ENCODE assay signal across 20 cellular contexts in the genomic region with DNA sequence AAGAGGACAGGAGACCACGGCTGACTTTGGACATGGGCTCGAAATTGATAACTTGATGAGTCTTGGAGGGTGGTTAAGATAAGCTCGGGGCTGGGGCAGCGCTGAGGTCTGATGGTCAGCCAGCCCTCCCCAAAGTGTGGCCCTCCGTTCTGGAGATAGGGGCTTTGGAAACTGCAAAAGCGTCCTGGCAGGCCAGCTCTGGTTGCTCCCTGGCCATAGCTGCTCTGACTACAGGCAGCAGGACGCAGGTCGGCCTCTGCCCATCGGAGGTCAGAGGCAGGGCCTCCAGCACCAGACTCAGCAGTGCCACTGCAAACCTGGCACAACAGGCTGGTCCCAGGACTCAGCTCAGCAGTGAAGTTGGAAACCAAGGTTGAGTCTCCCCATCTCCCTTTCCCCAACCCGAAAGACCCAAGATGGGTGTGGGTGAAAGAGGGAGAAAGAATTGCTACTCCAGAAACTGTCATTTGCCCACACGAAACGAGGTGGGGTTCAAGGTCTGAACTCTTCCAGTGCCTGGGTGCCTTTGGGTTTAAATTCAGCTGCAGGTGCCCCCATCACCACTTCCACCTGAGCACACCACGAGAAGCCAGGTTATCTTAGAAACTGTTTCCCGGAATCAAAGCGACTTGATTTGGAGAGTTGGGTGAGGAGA. TPM values are rescaled to one million over a fixed set of nuclear protein-coding genes. Genes with fewer than 3 reads are reported as not detected.
DNase-seq lines count a peak whose midpoint lies in the region; ATAC-seq, FAIRE-seq and TF ChIP-seq lines count a peak whose summit lies in the region.
"Had no signal": no experiment of that assay in that cellular context is flagged by ENCODE, and none has a peak within 500 bp of the region (broad histone marks: within the 10 kb centered on the region; RNA-seq: fewer than 3 reads in every experiment).

No MANE protein-coding gene starts in this region.

- H3K79me2 ChIP-seq in H1 (ENCODE audit: control insufficient read depth in 1 of 2, insufficient read depth in 2 of 2, low read length in 2 of 2), result no peaks in the 10 kb centered on the region

- no peak for ATAC-seq in naive thymus-derived CD8-positive, alpha-beta T cell

- intact Hi-C loops in CD14-positive monocyte (cut with micrococcal nuclease) (no loop called here), left ventricle myocardium inferior (cut with micrococcal nuclease) (no loop called here)

- CTCF ChIA-PET in H1 (lab: Charles Lee; ENCODE audit: partially characterized antibody), result interaction anchor here (0.8 to 3.2 kb wide), 7 partner anchors 8 to 199 kb away, joined by 3 to 19 read pairs (median 4); no protein-coding TSS in a partner anchor

- no peak overlapping the region for H2BK5ac ChIP-seq in H1 (ENCODE audit: low read depth, low read length)

- peaks cover 10 to 18% of the 10 kb centered on the region in 2 experiments for H4K20me1 ChIP-seq in H1 (replicated peaks in 1 of 2; ENCODE audit: control insufficient read depth in 1 of 2, insufficient read depth in 2 of 2, low read length in 2 of 2)

- peaks cover 0 to 63% (median 41%) of the 10 kb centered on the region in 4 experiments; a peak in 6 of 7 replicates for H3K4me1 ChIP-seq in H1 (replicated peaks in 1 of 4; ENCODE audit: control insufficient read depth in 3 of 4, insufficient read depth in 4 of 4, low read length in 3 of 4)
- H3K4me1 ChIP-seq in left ventricle myocardium inferior, result peaks cover 76% of the 10 kb centered on the region

- no peak overlapping the region for H3K4me3 Mint-ChIP-seq in activated naive CD8-positive, alpha-beta T cell
- no peak overlapping the region for H3K4me3 Mint-ChIP-seq in activated naive CD8-positive, alpha-beta T cell treated with anti-CD3 and anti-CD28 coated beads for 36 hours
- peak overlapping the region in 6 of 10 donors; percentile 7 to 77 (median 34) for H3K4me3 Mint-ChIP-seq in naive thymus-derived CD8-positive, alpha-beta T cell
- peak overlapping the region in 1 of 2 donors; percentile 74 for H3K4me3 Mint-ChIP-seq in CD14-positive monocyte
- H3K4me3 Mint-ChIP-seq: T-helper 2 cell treated with Interferon-gamma antibody and Interleukin-4, amounts not matched to agents 5 μg/mL and 100 μg/mL, for 36 hours had no signal

- TF ChIP-seq EP300 in H1 (IDR thresholded peaks at IDR 0.05; ENCODE audit: borderline replicate concordance in 1 of 2, low read depth in 2 of 2, low read length in 2 of 2), result no peak

- H3K27ac ChIP-seq in H1 (ENCODE audit: low read depth, low read length) (no peak overlapping the region), brain microvascular endothelial cell (no peak overlapping the region), left ventricle myocardium inferior (replicated peaks) (no peak overlapping the region)
- H3K27ac ChIP-seq: BLaER1 treated with 17β-estradiol and CSF1 and Interleukin-3, amounts not matched to agents 10 nM and 100 nM had no signal

- H3K9me3 ChIP-seq in H1 (ENCODE audit: insufficient read depth in 2 of 2, low read depth in 1 of 2, low read length in 1 of 2), result no peaks in the 10 kb centered on the region
- no peaks in the 10 kb centered on the region for H3K9me3 ChIP-seq in left ventricle myocardium inferior (replicated peaks)

- no peak for TF ChIP-seq RAD21 in H1 (IDR thresholded peaks at IDR 0.05 in 1 of 2, conservative IDR thresholded peaks at IDR 0.05 in 1 of 2; ENCODE audit: low read depth in 2 of 2, low read length in 2 of 2)

- peak overlapping the region; percentile 22 for H3K27ac Mint-ChIP-seq in activated naive CD8-positive, alpha-beta T cell
- no peak overlapping the region for H3K27ac Mint-ChIP-seq in activated naive CD8-positive, alpha-beta T cell treated with anti-CD3 and anti-CD28 coated beads for 36 hours
- H3K27ac Mint-ChIP-seq in naive thymus-derived CD8-positive, alpha-beta T cell, result peak overlapping the region in 1 of 10 donors; percentile 26
- H3K27ac Mint-ChIP-seq in CD14-positive monocyte, result peak overlapping the region in 1 of 7 donors; percentile 75
- H3K27ac Mint-ChIP-seq: activated naive CD4-positive, alpha-beta T cell treated with anti-CD3 and anti-CD28 coated beads, Interleukin-2, amount 50 U/mL, for 72 hours; T-helper 2 cell treated with Interferon-gamma antibody and Interleukin-4, amounts not matched to agents 5 μg/mL and 100 μg/mL, for 36 hours had no signal

- no peak overlapping the region; the same call in 1 of the 2 replicates for H3K18ac ChIP-seq in H1 (ENCODE audit: extremely low read depth, low read length)

- H3K4me2 ChIP-seq in H1 (ENCODE audit: insufficient read depth in 1 of 2, low read depth in 2 of 2, low read length in 2 of 2), result peak overlapping the region in 1 of 2 experiments; percentile 90; a peak in 1 of 4 replicates

- no peaks in the 10 kb centered on the region; the same call in 1 of the 2 replicates for H3K79me1 ChIP-seq in H1 (ENCODE audit: low read depth, low read length)

- H3K36me3 ChIP-seq in H1 (ENCODE audit: control insufficient read depth in 2 of 4, insufficient read depth in 4 of 4, low read length in 3 of 4) (peaks cover 0 to 23% (median 0%) of the 10 kb centered on the region in 4 experiments; a peak in 1 of 8 replicates), brain microvascular endothelial cell (replicated peaks) (no peaks in the 10 kb centered on the region), left ventricle myocardium inferior (no peaks in the 10 kb centered on the region)
- H3K36me3 ChIP-seq: BLaER1 treated with 17β-estradiol and CSF1 and Interleukin-3, amounts not matched to agents 10 nM and 100 nM had no signal

- H3K4me1 Mint-ChIP-seq in activated naive CD8-positive, alpha-beta T cell (ENCODE audit: low read depth), result peaks cover 53% of the 10 kb centered on the region
- peaks cover 45% of the 10 kb centered on the region for H3K4me1 Mint-ChIP-seq in activated naive CD8-positive, alpha-beta T cell treated with anti-CD3 and anti-CD28 coated beads for 36 hours
- H3K4me1 Mint-ChIP-seq in naive thymus-derived CD8-positive, alpha-beta T cell, result peaks cover 36 to 72% (median 52%) of the 10 kb centered on the region in 4 donors
- peaks cover 12% of the 10 kb centered on the region for H3K4me1 Mint-ChIP-seq in CD14-positive monocyte

- FAIRE-seq in H1 (lab: Jason Lieb, UNC), result no peak
- FAIRE-seq: frontal cortex, keratinocyte had no signal

- H3K9me3 Mint-ChIP-seq in activated naive CD8-positive, alpha-beta T cell (ENCODE audit: low read depth), result no peaks in the 10 kb centered on the region
- H3K9me3 Mint-ChIP-seq in activated naive CD8-positive, alpha-beta T cell treated with anti-CD3 and anti-CD28 coated beads for 36 hours, result no peaks in the 10 kb centered on the region
- H3K9me3 Mint-ChIP-seq in naive thymus-derived CD8-positive, alpha-beta T cell, result peaks cover 0 to 2% (median 0%) of the 10 kb centered on the region in 9 donors
- H3K9me3 Mint-ChIP-seq in CD14-positive monocyte, result peaks cover 0 to 40% (median 9%) of the 10 kb centered on the region in 7 donors
- H3K9me3 Mint-ChIP-seq: activated naive CD4-positive, alpha-beta T cell treated with anti-CD3 and anti-CD28 coated beads, Interleukin-2, amount 50 U/mL, for 72 hours; T-helper 2 cell treated with Interferon-gamma antibody and Interleukin-4, amounts not matched to agents 5 μg/mL and 100 μg/mL, for 36 hours had no signal

- H2BK12ac ChIP-seq in H1 (ENCODE audit: low read depth, low read length), result peak overlapping the region; percentile 96; the same call in 1 of the 2 replicates

- H3K27me3 ChIP-seq in H1 (replicated peaks in 1 of 4; ENCODE audit: control insufficient read depth in 3 of 4, extremely low read depth in 1 of 4, insufficient read depth in 3 of 4, low read length in 3 of 4) (peaks cover 97 to 100% (median 100%) of the 10 kb centered on the region in 4 experiments), brain microvascular endothelial cell (replicated peaks) (peaks cover 95% of the 10 kb centered on the region), left ventricle myocardium inferior (ENCODE audit: low read depth) (peaks cover 100% of the 10 kb centered on the region)

- H3K4ac ChIP-seq in H1 (replicated peaks; ENCODE audit: insufficient read length, low read depth, low read length), result peak overlapping the region; percentile 28

- no peak for DNase-seq in activated naive CD8-positive, alpha-beta T cell treated with anti-CD3 and anti-CD28 coated beads for 36 hours
- DNase-seq in H1 (ENCODE audit: low read depth in 1 of 2, low spot score in 2 of 2) (peak in 1 of 2 experiments; percentile 55), CD14-positive monocyte (ENCODE audit: low spot score) (no peak), brain microvascular endothelial cell (no peak), left ventricle myocardium inferior (no peak)
- no peak for DNase-seq in naive thymus-derived CD8-positive, alpha-beta T cell
- no peak for DNase-seq in activated CD4-positive, alpha-beta T cell treated with anti-CD3 and anti-CD28 coated beads for 4 hours
- DNase-seq: ACHN; activated CD4-positive, CD25-positive, alpha-beta regulatory T cell; cerebellar nuclear complex; erythroblast; KBM-7; NCI-H510A treated with DMSO at 0.1 percent for 48 hours; stimulated activated CD4-positive, alpha-beta T cell treated with anti-CD3 and anti-CD28 coated beads, Interleukin-12 subunit alpha, Interleukin-12 subunit beta, amount 100 ng/mL, for 4 hours had no signal

- no peak overlapping the region for H4K91ac ChIP-seq in H1 (replicated peaks; ENCODE audit: insufficient read length, low read length)

- no peak for TF ChIP-seq CTCF in H1 (IDR thresholded peaks at IDR 0.05; ENCODE audit: control extremely low read depth in 1 of 3, insufficient read depth in 1 of 3, low read depth in 1 of 3, low read length in 3 of 3)
- TF ChIP-seq CTCF in CD14-positive monocyte (IDR thresholded peaks at IDR 0.05), result no peak
- no peak for TF ChIP-seq CTCF in brain microvascular endothelial cell (IDR thresholded peaks at IDR 0.05; ENCODE audit: low read depth, low read length, missing control alignments)
- no peak for TF ChIP-seq CTCF in left ventricle myocardium inferior (IDR thresholded peaks at IDR 0.05; ENCODE audit: borderline replicate concordance)

- H3K27me3 Mint-ChIP-seq in activated naive CD8-positive, alpha-beta T cell, result peaks cover 39% of the 10 kb centered on the region
- H3K27me3 Mint-ChIP-seq in activated naive CD8-positive, alpha-beta T cell treated with anti-CD3 and anti-CD28 coated beads for 36 hours, result peaks cover 86% of the 10 kb centered on the region
- peaks cover 40 to 89% (median 72%) of the 10 kb centered on the region in 5 donors for H3K27me3 Mint-ChIP-seq in naive thymus-derived CD8-positive, alpha-beta T cell
- H3K27me3 Mint-ChIP-seq in CD14-positive monocyte (ENCODE audit: low read depth in 3 of 3), result peaks cover 87 to 97% (median 87%) of the 10 kb centered on the region in 3 donors

- in situ Hi-C loops in brain microvascular endothelial cell (cut with HindIII; ENCODE audit: low pct_ligation_motif_present, low sequenced_read_pairs), result no loop called here

- no peak overlapping the region for H4K5ac ChIP-seq in H1 (ENCODE audit: insufficient read length, low read depth, low read length)

- H3K14ac ChIP-seq in H1 (ENCODE audit: insufficient read length), result no peak overlapping the region

- H2AFZ ChIP-seq in H1 (ENCODE audit: low read length), result no peak overlapping the region

- H2AK5ac ChIP-seq in H1 (ENCODE audit: low read depth, low read length), result peak overlapping the region; percentile 83; the same call in 1 of the 2 replicates

- peak overlapping the region; percentile 48; the same call in 1 of the 2 replicates for H2BK20ac ChIP-seq in H1 (ENCODE audit: low read length)

- no peak for TF ChIP-seq POLR2A in H1 (IDR thresholded peaks at IDR 0.05; ENCODE audit: control extremely low read depth in 1 of 2, low read depth in 2 of 2, low read length in 2 of 2)

- H3K23ac ChIP-seq in H1 (ENCODE audit: insufficient read length), result no peak overlapping the region

- no peak overlapping the region for H2BK120ac ChIP-seq in H1 (replicated peaks; ENCODE audit: low read depth, low read length)

- H2BK15ac ChIP-seq in H1 (ENCODE audit: low read length), result peak overlapping the region; percentile 92; the same call in 1 of the 2 replicates

- no peaks in the 10 kb centered on the region for H3K36me3 Mint-ChIP-seq in activated naive CD8-positive, alpha-beta T cell
- no peaks in the 10 kb centered on the region for H3K36me3 Mint-ChIP-seq in activated naive CD8-positive, alpha-beta T cell treated with anti-CD3 and anti-CD28 coated beads for 36 hours
- peaks cover 0 to 18% (median 0%) of the 10 kb centered on the region in 3 donors for H3K36me3 Mint-ChIP-seq in naive thymus-derived CD8-positive, alpha-beta T cell
- H3K36me3 Mint-ChIP-seq in CD14-positive monocyte, result peaks cover 0 to 4% of the 10 kb centered on the region in 2 donors

- POLR2A ChIA-PET in H1 (lab: Charles Lee; ENCODE audit: partially characterized antibody), result no interaction called here
- POLR2A ChIA-PET in naive thymus-derived CD8-positive, alpha-beta T cell (lab: Charles Lee), result no interaction called here

- H3K56ac ChIP-seq in H1 (replicated peaks; ENCODE audit: insufficient read length, low read depth, low read length), result no peak overlapping the region

- H4K8ac ChIP-seq in H1 (ENCODE audit: extremely low read depth, insufficient read depth, low read length), result no peak overlapping the region

- H3K9ac ChIP-seq in H1 (replicated peaks in 1 of 4; ENCODE audit: extremely low read depth in 1 of 4, low read depth in 3 of 4, low read length in 3 of 4), result no peak overlapping the region
- H3K9ac ChIP-seq: BLaER1 treated with 17β-estradiol and CSF1 and Interleukin-3, amounts not matched to agents 10 nM and 100 nM had no signal

- 25% methylated on average over 15 of the region's 15 CpGs; no CpG with 5 or more reads in 1 of the 2 experiments for WGBS in H1 (ENCODE audit: extremely low coverage in 1 of 2, insufficient coverage in 1 of 2, insufficient read length in 1 of 2, insufficient replicate concordance in 2 of 2, low coverage in 1 of 2, low lambda C conversion rate in 2 of 2, missing lambda C conversion rate in 1 of 2), 2 experiments

- H3K4me3 ChIP-seq in H1 (ENCODE audit: extremely low read depth in 1 of 4, insufficient read depth in 2 of 4, low read depth in 3 of 4, low read length in 4 of 4) (peak overlapping the region in 1 of 4 experiments; percentile 44; a peak in 1 of 8 replicates), brain microvascular endothelial cell (ENCODE audit: low read depth, low read length) (no peak overlapping the region), left ventricle myocardium inferior (no peak overlapping the region)

- H3K23me2 ChIP-seq in H1 (ENCODE audit: low read depth, low read length), result peaks cover 1% of the 10 kb centered on the region; the same call in 1 of the 2 replicates

RNA-seq across cellular contexts. Expression of gene SIM2, which starts 4.8 kb away (rescaled TPM):
- not detected for total RNA-seq in activated naive CD8-positive, alpha-beta T cell treated with anti-CD3 and anti-CD28 coated beads for 36 hours
- 0.26 and 0.34 TPM in 2 replicates for total RNA-seq in H1 (2021; fragmentation: NEBNext Ultra II Directional; extraction: Animal tissue kit (Norgen Biotek cat#: 25700))
- 0.05 and 0.16 TPM in 2 replicates for polyA plus RNA-seq in H1 (2011; rRNA removed)
- polyA plus RNA-seq in H1 (2011; cell fraction: cytosol; rRNA removed), result 0.08 TPM
- polyA plus RNA-seq in H1 (2011; cell fraction: nucleus; rRNA removed), result 0.24 TPM
- 0.08 to 0.37 TPM (median 0.19 TPM) in 4 replicates for polyA plus RNA-seq in H1 (2012, experiment 1 of 2)
- 0.05 TPM for polyA plus RNA-seq in H1 (2012, experiment 2 of 2)
- 0.14 TPM for polyA plus RNA-seq in H1 (2013, experiment 1 of 2)
- polyA plus RNA-seq in H1 (2013, experiment 2 of 2), result 0.11 TPM
- 0.05 and 0.13 TPM in 2 replicates for polyA minus RNA-seq in H1 (2011; rRNA and poly(A)+ RNA removed)
- polyA minus RNA-seq in H1 (2011; cell fraction: cytosol; rRNA and poly(A)+ RNA removed), result not detected
- polyA minus RNA-seq in H1 (2011; cell fraction: nucleus; rRNA and poly(A)+ RNA removed), result 0.70 TPM
- total RNA-seq in naive thymus-derived CD8-positive, alpha-beta T cell, result not detected
- polyA plus RNA-seq in naive thymus-derived CD8-positive, alpha-beta T cell, result under 1 TPM in 2 of 3 donors, not detected in 1; 0.03 to 0.04 TPM
- polyA plus RNA-seq in CD14-positive monocyte, result not detected
- not detected for total RNA-seq in left ventricle myocardium inferior
- total RNA-seq: frontal cortex had no signal

Comparison
In these comparisons a context has a peak if more than half of its experiments do, and no peak if none do; other contexts are left out.
1. H3K4me3 Mint-ChIP-seq: peak in naive thymus-derived CD8-positive, alpha-beta T cell (6 of 10); none in activated naive CD8-positive, alpha-beta T cell (single experiment) and activated naive CD8-positive, alpha-beta T cell treated with anti-CD3 and anti-CD28 coated beads for 36 hours (single experiment).